29 cellular contexts compared by ENCODE assay signal in the genomic region with DNA sequence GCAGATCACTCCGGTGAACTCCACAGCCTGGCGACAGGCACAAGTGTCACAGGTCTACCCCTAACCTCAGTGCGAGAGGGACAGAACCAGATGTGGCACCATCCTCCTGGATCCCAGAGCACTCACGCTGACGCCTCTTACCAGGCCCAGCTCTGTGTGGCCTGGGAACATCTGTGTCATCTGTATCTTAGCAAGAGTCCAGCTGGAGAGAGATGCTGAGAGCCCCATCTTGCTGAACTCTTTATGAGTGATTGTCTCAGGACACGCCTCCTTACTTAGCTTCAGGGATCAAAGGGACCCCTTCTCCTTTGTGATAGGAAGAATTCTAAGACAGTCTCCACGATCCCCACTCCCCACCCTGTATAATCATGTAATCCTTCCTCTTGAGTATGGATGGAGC.
"Had no signal": no experiment of that assay in that cellular context is flagged by ENCODE, and none has a peak within 500 bp of the region (broad histone marks: within the 10 kb centered on the region; RNA-seq: fewer than 3 reads in every experiment).

No MANE protein-coding gene starts in this region.

- FAIRE-seq: islet of Langerhans, urothelium cell line had no signal

- H3K36me3 ChIP-seq: esophagus muscularis mucosa, gastroesophageal sphincter, heart left ventricle, left lung, neural progenitor cell, ovary, suprapubic skin had no signal

- H3K9ac ChIP-seq: neural progenitor cell had no signal

- H3K27me3 ChIP-seq: foreskin keratinocyte, heart left ventricle, hepatocyte, left lung, neural progenitor cell, ovary, suprapubic skin had no signal

- H3K4me2 ChIP-seq: hepatocyte, neural progenitor cell had no signal

- H3K4me3 ChIP-seq: dorsolateral prefrontal cortex, esophagus muscularis mucosa, gastroesophageal sphincter, hepatocyte, left lung, neural progenitor cell, ovary, psoas muscle, skin epidermis, suprapubic skin had no signal

- H3K9me3 ChIP-seq: esophagus muscularis mucosa, gastroesophageal sphincter, heart left ventricle, left lung, ovary, psoas muscle, suprapubic skin had no signal

- H3K27ac ChIP-seq: dorsolateral prefrontal cortex, gastroesophageal sphincter, heart left ventricle, hepatocyte, neural progenitor cell, ovary, psoas muscle, suprapubic skin had no signal

- DNase-seq: cerebellar nuclear complex; cortex of kidney; dorsolateral prefrontal cortex; effector CD4-positive, alpha-beta T cell; endodermal cell; foreskin keratinocyte; heart left ventricle; left cardiac atrium; left lung; mesendoderm; midbrain; naive thymus-derived CD4-positive, alpha-beta T cell; nucleus accumbens; ovary; posterior cingulate gyrus; psoas muscle; right cardiac atrium; stimulated activated CD4-positive, alpha-beta T cell treated with anti-CD3 and anti-CD28 coated beads, Interleukin-15, amount 100 ng/mL, for 24 hours; stimulated activated CD4-positive, alpha-beta T cell treated with anti-CD3 and anti-CD28 coated beads, Interleukin-2, amount 100 ng/mL, for 48 hours; stimulated activated naive CD4-positive, alpha-beta T cell; stimulated activated naive CD8-positive, alpha-beta T cell treated with anti-CD3 and anti-CD28 coated beads, Interleukin-15, amount 100 ng/mL, for 72 hours had no signal

- ATAC-seq: foreskin keratinocyte; gastroesophageal sphincter; heart left ventricle; left cardiac atrium; naive thymus-derived CD4-positive, alpha-beta T cell; psoas muscle; right cardiac atrium; stimulated activated naive CD8-positive, alpha-beta T cell treated with anti-CD3 and anti-CD28 coated beads, Interleukin-15, amount 100 ng/mL, for 72 hours had no signal

- H3K4me1 ChIP-seq: esophagus muscularis mucosa, gastroesophageal sphincter, psoas muscle, suprapubic skin had no signal

- H2AFZ ChIP-seq: hepatocyte, neural progenitor cell had no signal

- H3K79me2 ChIP-seq: hepatocyte had no signal
